Comparison of ENCODE assay signal across 23 cellular contexts in the genomic region with DNA sequence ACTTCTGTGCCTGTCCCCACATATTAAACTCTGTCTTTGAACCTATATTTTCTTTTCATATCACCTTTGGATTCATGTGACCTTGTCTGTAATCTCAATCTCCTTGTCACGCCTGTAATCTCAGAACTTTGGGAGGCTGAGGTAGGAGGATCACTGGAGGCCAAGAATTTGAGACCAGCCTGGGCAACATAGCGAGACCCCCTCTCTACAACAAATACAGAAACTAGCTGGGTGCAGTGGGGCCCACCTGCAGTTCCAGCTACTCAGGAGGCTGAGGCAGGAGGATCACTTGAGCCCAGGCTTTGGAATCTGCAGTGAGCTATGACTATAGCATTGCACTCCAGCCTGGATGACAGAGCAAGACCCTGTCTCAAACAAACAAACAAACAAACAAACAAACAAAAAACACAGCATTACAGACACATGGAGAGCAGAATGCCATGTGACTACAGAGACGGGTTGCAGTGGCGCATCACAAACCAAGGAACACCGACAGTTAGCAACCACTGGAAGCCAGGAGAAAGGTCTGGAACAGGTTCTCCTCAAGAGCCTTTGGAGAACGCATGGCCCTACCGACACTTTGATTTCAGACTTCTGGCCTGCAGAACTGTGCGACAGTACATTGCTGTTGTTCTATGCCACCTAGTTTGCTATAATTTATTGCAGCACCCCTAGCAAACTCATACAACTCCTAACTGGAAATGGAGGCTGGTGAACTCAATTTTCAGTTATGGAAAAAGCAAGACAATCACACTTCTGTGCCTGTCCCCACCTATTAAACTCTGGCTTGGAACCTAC. TPM values are rescaled to one million over a fixed set of nuclear protein-coding genes. Genes with fewer than 3 reads are reported as not detected.
DNase-seq lines count a peak whose midpoint lies in the region; ATAC-seq, FAIRE-seq and TF ChIP-seq lines count a peak whose summit lies in the region.
"Had no signal": no experiment of that assay in that cellular context is flagged by ENCODE, and none has a peak within 500 bp of the region (broad histone marks: within the 10 kb centered on the region; RNA-seq: fewer than 3 reads in every experiment).

No MANE protein-coding gene starts in this region.

- no peak overlapping the region for H3T11ph ChIP-seq in H9 (ENCODE audit: low read length)

- no peak overlapping the region for H2AFZ ChIP-seq in H1 (ENCODE audit: low read length)
- no peak overlapping the region for H2AFZ ChIP-seq in H9 (ENCODE audit: low read length)
- H2AFZ ChIP-seq: GM23248 had no signal

- H3K14ac ChIP-seq in H1 (ENCODE audit: insufficient read length) (no peak overlapping the region), H9 (ENCODE audit: insufficient read depth, low read length) (no peak overlapping the region)

- no peak overlapping the region for H3K4me2 ChIP-seq in H1 (ENCODE audit: insufficient read depth in 1 of 2, low read depth in 2 of 2, low read length in 2 of 2)
- H3K4me2 ChIP-seq in H9 (ENCODE audit: insufficient read depth, insufficient read length, low read length), result no peak overlapping the region
- H3K4me2 ChIP-seq: A549, SK-N-SH had no signal

- H3K27me3 ChIP-seq in H1 (replicated peaks in 1 of 4; ENCODE audit: control insufficient read depth in 3 of 4, extremely low read depth in 1 of 4, insufficient read depth in 3 of 4, low read length in 3 of 4), result no peaks in the 10 kb centered on the region
- no peaks in the 10 kb centered on the region for H3K27me3 ChIP-seq in H9 (ENCODE audit: insufficient read depth, low read length)
- no peaks in the 10 kb centered on the region for H3K27me3 ChIP-seq in effector memory CD4-positive, alpha-beta T cell (replicated peaks; ENCODE audit: control insufficient read depth, insufficient read depth, low read length, poor library complexity, severe bottlenecking)

- H2BK120ac ChIP-seq in H1 (replicated peaks; ENCODE audit: low read depth, low read length), result no peak overlapping the region
- H2BK120ac ChIP-seq in H9 (ENCODE audit: low read depth, low read length, poor library complexity, severe bottlenecking), result no peak overlapping the region

- DNase-seq in GM12892 (ENCODE audit: insufficient read length) (no peak), H1 (ENCODE audit: low read depth in 1 of 2, low spot score in 2 of 2) (no peak), posterior vena cava (ENCODE audit: low spot score) (peak; percentile 48), H9 (no peak)
- no peak for DNase-seq in natural killer cell treated with Interleukin-12 subunit alpha and Interleukin-12 subunit beta and Interleukin-15 and Interleukin-18, amount 100 ng/mL, for 72 hours (ENCODE audit: low spot score)
- DNase-seq in effector memory CD4-positive, alpha-beta T cell, result no peak
- DNase-seq: C1 segment of cervical spinal cord; CD4-positive, alpha-beta memory T cell; GM23248; KBM-7; MV-4-11; NCI-H1105; NCI-H1930; NCI-H2107; NCI-H446; NCI-H524 treated with DMSO at 0.1 percent for 48 hours; NCI-H774; PC-3; SK-N-SH; SW 1271 had no signal

- ATAC-seq in natural killer cell treated with Interleukin-12 subunit alpha and Interleukin-12 subunit beta and Interleukin-15 and Interleukin-18, amount 100 ng/mL, for 72 hours, result no peak
- ATAC-seq: A549, PC-3 had no signal

- intact Hi-C loops in posterior vena cava (cut with DNase I), result no loop called here

- H3K23ac ChIP-seq in H1 (ENCODE audit: insufficient read length), result no peak overlapping the region
- H3K23ac ChIP-seq in H9 (ENCODE audit: insufficient read length, low read depth, low read length), result no peak overlapping the region

- H4K20me1 ChIP-seq in H1 (replicated peaks in 1 of 2; ENCODE audit: control insufficient read depth in 1 of 2, insufficient read depth in 2 of 2, low read length in 2 of 2), result no peaks in the 10 kb centered on the region
- H4K20me1 ChIP-seq in H9 (ENCODE audit: control insufficient read depth, insufficient read depth, insufficient read length), result no peaks in the 10 kb centered on the region

- no peak overlapping the region for H4K5ac ChIP-seq in H1 (ENCODE audit: insufficient read length, low read depth, low read length)
- H4K5ac ChIP-seq in H9 (ENCODE audit: insufficient read length, low read depth, low read length), result no peak overlapping the region

- H2AK5ac ChIP-seq in H1 (ENCODE audit: low read depth, low read length) (no peak overlapping the region), H9 (ENCODE audit: insufficient read length, low read length) (no peak overlapping the region)

- H3K36me3 ChIP-seq in H1 (ENCODE audit: control insufficient read depth in 2 of 4, insufficient read depth in 4 of 4, low read length in 3 of 4), result no peaks in the 10 kb centered on the region
- H3K36me3 ChIP-seq in effector memory CD4-positive, alpha-beta T cell (ENCODE audit: control insufficient read depth, insufficient read depth, low read length), result no peaks in the 10 kb centered on the region
- H3K36me3 ChIP-seq: HAP-1 had no signal

- H2BK12ac ChIP-seq in H1 (ENCODE audit: low read depth, low read length) (0 out of 2 replicates have a peak overlapping the region, but pooled peaks have one; percentile 17), H9 (ENCODE audit: insufficient read length, low read depth, low read length) (no peak overlapping the region)

- no peak overlapping the region for H4K91ac ChIP-seq in H1 (replicated peaks; ENCODE audit: insufficient read length, low read length)
- H4K91ac ChIP-seq in H9 (ENCODE audit: insufficient read length, low read depth, low read length), result no peak overlapping the region

- no peaks in the 10 kb centered on the region for H3K36me3 Mint-ChIP-seq in natural killer cell treated with Interleukin-12 subunit alpha and Interleukin-12 subunit beta and Interleukin-15 and Interleukin-18, amount 100 ng/mL, for 72 hours
- H3K36me3 Mint-ChIP-seq in H9 (ENCODE audit: insufficient read depth in 1 of 3, low read depth in 3 of 3), result no peaks in the 10 kb centered on the region

- peak overlapping the region; percentile 78 for H3K27ac ChIP-seq in VCaP
- H3K27ac ChIP-seq in H1 (ENCODE audit: low read depth, low read length), result no peak overlapping the region
- H3K27ac ChIP-seq in H9 (ENCODE audit: insufficient read length, low read depth, low read length), result no peak overlapping the region
- no peak overlapping the region for H3K27ac ChIP-seq in effector memory CD4-positive, alpha-beta T cell (ENCODE audit: insufficient read depth, low read length, poor library complexity, severe bottlenecking)
- H3K27ac ChIP-seq: A549, GM23248 had no signal

- peak; percentile 24 for FAIRE-seq in GM12892 (lab: Jason Lieb, UNC)
- FAIRE-seq in H1 (lab: Jason Lieb, UNC), result no peak
- FAIRE-seq: A549 had no signal

- TF ChIP-seq POLR2A in GM12892 (IDR thresholded peaks at IDR 0.05; ENCODE audit: low read depth, low read length) (no peak), H1 (IDR thresholded peaks at IDR 0.05; ENCODE audit: control extremely low read depth in 1 of 2, low read depth in 2 of 2, low read length in 2 of 2) (no peak)

- CTCF ChIA-PET in H1 (lab: Charles Lee; ENCODE audit: partially characterized antibody), result interaction anchor here (1.2 to 1.8 kb wide), 3 partner anchors 13 to 112 kb away, joined by 3 to 11 read pairs (median 5); no protein-coding TSS in a partner anchor

- no peaks in the 10 kb centered on the region for H3K23me2 ChIP-seq in H1 (ENCODE audit: low read depth, low read length)
- no peaks in the 10 kb centered on the region for H3K23me2 ChIP-seq in H9 (ENCODE audit: insufficient read length, low read depth, low read length, poor library complexity, severe bottlenecking)

- 96% methylated on average over 8 of the region's 8 CpGs; no CpG with 5 or more reads in 1 of the 2 experiments for WGBS in H1 (ENCODE audit: extremely low coverage in 1 of 2, insufficient coverage in 1 of 2, insufficient read length in 1 of 2, insufficient replicate concordance in 2 of 2, low coverage in 1 of 2, low lambda C conversion rate in 2 of 2, missing lambda C conversion rate in 1 of 2), 2 experiments
- no CpG with 5 or more reads among the region's 8 CpGs for WGBS in H9 (ENCODE audit: extremely low coverage, insufficient read length, low lambda C conversion rate)

- H3K9me3 ChIP-seq in H1 (ENCODE audit: insufficient read depth in 2 of 2, low read depth in 1 of 2, low read length in 1 of 2) (no peaks in the 10 kb centered on the region), H9 (ENCODE audit: control insufficient read depth, low read depth, low read length) (no peaks in the 10 kb centered on the region)
- H3K9me3 ChIP-seq in effector memory CD4-positive, alpha-beta T cell (ENCODE audit: control insufficient read depth, low read length), result no peaks in the 10 kb centered on the region
- H3K9me3 ChIP-seq: A549, HAP-1, SK-N-SH had no signal

- H3K27ac Mint-ChIP-seq in natural killer cell treated with Interleukin-12 subunit alpha and Interleukin-12 subunit beta and Interleukin-15 and Interleukin-18, amount 100 ng/mL, for 72 hours, result no peak overlapping the region
- no peak overlapping the region for H3K27ac Mint-ChIP-seq in H9

- no peaks in the 10 kb centered on the region for H3K27me3 Mint-ChIP-seq in natural killer cell treated with Interleukin-12 subunit alpha and Interleukin-12 subunit beta and Interleukin-15 and Interleukin-18, amount 100 ng/mL, for 72 hours
- no peaks in the 10 kb centered on the region for H3K27me3 Mint-ChIP-seq in H9 (ENCODE audit: low read depth)
- H3K27me3 Mint-ChIP-seq: CD4-positive, alpha-beta memory T cell had no signal

- no peak for TF ChIP-seq RAD21 in H1 (IDR thresholded peaks at IDR 0.05 in 1 of 2, conservative IDR thresholded peaks at IDR 0.05 in 1 of 2; ENCODE audit: low read depth in 2 of 2, low read length in 2 of 2)

- H3K18ac ChIP-seq in H1 (ENCODE audit: extremely low read depth, low read length) (no peak overlapping the region), H9 (ENCODE audit: insufficient read length, low read depth, low read length) (no peak overlapping the region)

- H3K4me3 Mint-ChIP-seq in natural killer cell treated with Interleukin-12 subunit alpha and Interleukin-12 subunit beta and Interleukin-15 and Interleukin-18, amount 100 ng/mL, for 72 hours, result no peak overlapping the region
- no peak overlapping the region for H3K4me3 Mint-ChIP-seq in H9
- H3K4me3 Mint-ChIP-seq: CD4-positive, alpha-beta memory T cell had no signal

- no peak overlapping the region for H3K4me3 ChIP-seq in H1 (ENCODE audit: extremely low read depth in 1 of 4, insufficient read depth in 2 of 4, low read depth in 3 of 4, low read length in 4 of 4)
- H3K4me3 ChIP-seq in effector memory CD4-positive, alpha-beta T cell (ENCODE audit: insufficient read depth, low read depth, low read length, poor library complexity, severe bottlenecking), result no peak overlapping the region
- H3K4me3 ChIP-seq: A549, GM23248, HAP-1 had no signal

- POLR2A ChIA-PET in H1 (lab: Charles Lee; ENCODE audit: partially characterized antibody), result no interaction called here

- H2BK15ac ChIP-seq in H1 (ENCODE audit: low read length) (no peak overlapping the region), H9 (ENCODE audit: low read depth, low read length) (no peak overlapping the region)

- no peaks in the 10 kb centered on the region for H3K79me1 ChIP-seq in H1 (ENCODE audit: low read depth, low read length)
- no peaks in the 10 kb centered on the region for H3K79me1 ChIP-seq in H9 (ENCODE audit: insufficient read depth, low read depth, low read length, poor library complexity, severe bottlenecking)

- H2BK5ac ChIP-seq in H1 (ENCODE audit: low read depth, low read length) (no peak overlapping the region), H9 (ENCODE audit: insufficient read length, low read length) (no peak overlapping the region)

- H3K9ac ChIP-seq in H1 (replicated peaks in 1 of 4; ENCODE audit: extremely low read depth in 1 of 4, low read depth in 3 of 4, low read length in 3 of 4), result no peak overlapping the region
- no peak overlapping the region for H3K9ac ChIP-seq in H9 (ENCODE audit: extremely low read depth, insufficient read length, low read length)
- H3K9ac ChIP-seq: GM23248, SK-N-SH had no signal

- H3K4me1 ChIP-seq in H1 (replicated peaks in 1 of 4; ENCODE audit: control insufficient read depth in 3 of 4, insufficient read depth in 4 of 4, low read length in 3 of 4), result no peaks in the 10 kb centered on the region
- no peaks in the 10 kb centered on the region for H3K4me1 ChIP-seq in H9 (ENCODE audit: insufficient read depth, low read length)
- no peaks in the 10 kb centered on the region for H3K4me1 ChIP-seq in effector memory CD4-positive, alpha-beta T cell (ENCODE audit: control insufficient read depth, insufficient read depth, low read length, poor library complexity, severe bottlenecking)
- H3K4me1 ChIP-seq: A549, HAP-1 had no signal

- H3K9me3 Mint-ChIP-seq in natural killer cell treated with Interleukin-12 subunit alpha and Interleukin-12 subunit beta and Interleukin-15 and Interleukin-18, amount 100 ng/mL, for 72 hours, result no peaks in the 10 kb centered on the region
- 0 out of 5 replicates have a peak, but pooled peaks cover 0 to 3% of the 10 kb centered on the region in 2 experiments for H3K9me3 Mint-ChIP-seq in H9

- no peak overlapping the region for H2BK20ac ChIP-seq in H1 (ENCODE audit: low read length)
- no peak overlapping the region for H2BK20ac ChIP-seq in H9 (ENCODE audit: low read depth, low read length, poor library complexity, severe bottlenecking)

- H4K8ac ChIP-seq in H1 (ENCODE audit: extremely low read depth, insufficient read depth, low read length), result no peak overlapping the region
- H4K8ac ChIP-seq in H9 (replicated peaks; ENCODE audit: insufficient read length, low read depth, low read length), result no peak overlapping the region

- no peak overlapping the region for H3K4ac ChIP-seq in H1 (replicated peaks; ENCODE audit: insufficient read length, low read depth, low read length)
- H3K4ac ChIP-seq in H9 (ENCODE audit: low read depth, low read length), result no peak overlapping the region

- no peak overlapping the region for H3K56ac ChIP-seq in H1 (replicated peaks; ENCODE audit: insufficient read length, low read depth, low read length)
- H3K56ac ChIP-seq in H9 (ENCODE audit: insufficient read length, low read depth, low read length), result no peak overlapping the region

- TF ChIP-seq EP300 in H1 (IDR thresholded peaks at IDR 0.05; ENCODE audit: borderline replicate concordance in 1 of 2, low read depth in 2 of 2, low read length in 2 of 2), result no peak

- H3K4me1 Mint-ChIP-seq in natural killer cell treated with Interleukin-12 subunit alpha and Interleukin-12 subunit beta and Interleukin-15 and Interleukin-18, amount 100 ng/mL, for 72 hours (ENCODE audit: low read depth in 2 of 2), result peaks cover 10% of the 10 kb centered on the region in 2 donors
- no peaks in the 10 kb centered on the region for H3K4me1 Mint-ChIP-seq in H9

- no peak for TF ChIP-seq CTCF in VCaP (conservative IDR thresholded peaks at IDR 0.05)
- TF ChIP-seq CTCF in H1 (IDR thresholded peaks at IDR 0.05; ENCODE audit: control extremely low read depth in 1 of 3, insufficient read depth in 1 of 3, low read depth in 1 of 3, low read length in 3 of 3), result no peak
- TF ChIP-seq CTCF in H9 (conservative IDR thresholded peaks at IDR 0.05), result no peak

- H3K79me2 ChIP-seq in H1 (ENCODE audit: control insufficient read depth in 1 of 2, insufficient read depth in 2 of 2, low read length in 2 of 2) (no peaks in the 10 kb centered on the region), H9 (ENCODE audit: insufficient read depth, low read length) (no peaks in the 10 kb centered on the region)

RNA-seq across cellular contexts. Expression of a gene that starts 14.6 kb away (rescaled TPM):
- 27.5 TPM for polyA plus RNA-seq in GM12892 (2012; ENCODE audit: missing spikeins)
- total RNA-seq in H1 (2021; fragmentation: NEBNext Ultra II Directional; extraction: Animal tissue kit (Norgen Biotek cat#: 25700)), result 22.2 and 23.9 TPM in 2 replicates
- 7.4 and 13.8 TPM in 2 replicates for polyA plus RNA-seq in H1 (2011; rRNA removed)
- polyA plus RNA-seq in H1 (2011; cell fraction: cytosol; rRNA removed), result 10.4 TPM
- polyA plus RNA-seq in H1 (2011; cell fraction: nucleus; rRNA removed), result 27.4 TPM
- polyA plus RNA-seq in H1 (2012, experiment 1 of 2), result 10.0 to 18.2 TPM (median 12.7 TPM) in 4 replicates
- polyA plus RNA-seq in H1 (2012, experiment 2 of 2), result 1.7 TPM
- 15.1 TPM for polyA plus RNA-seq in H1 (2013, experiment 1 of 2)
- polyA plus RNA-seq in H1 (2013, experiment 2 of 2), result 12.6 TPM
- 43.9 and 47.9 TPM in 2 replicates for polyA minus RNA-seq in H1 (2011; rRNA and poly(A)+ RNA removed)
- polyA minus RNA-seq in H1 (2011; cell fraction: cytosol; rRNA and poly(A)+ RNA removed), result 16.0 TPM
- 79.3 TPM for polyA minus RNA-seq in H1 (2011; cell fraction: nucleus; rRNA and poly(A)+ RNA removed)
- total RNA-seq in posterior vena cava (10 to 100 TPM in 1 of 2 donors, 1 to 10 TPM in 1; 7.8 to 11.2 TPM), H9 (2021) (5.0 and 6.3 TPM in 2 replicates)
- total RNA-seq in natural killer cell treated with Interleukin-12 subunit alpha and Interleukin-12 subunit beta and Interleukin-15 and Interleukin-18, amount 100 ng/mL, for 72 hours, result 10 to 100 TPM; 19.6 to 64.3 TPM
